Comparison of ENCODE assay signal across 2 cellular contexts in genomic region chr2:100006516-100006915, GRCh38.
TF ChIP-seq lines count a peak whose summit lies in the region.

No MANE protein-coding gene starts in this region.

TF ChIP-seq in IMR-90, 13 proteins besides CTCF, POLR2A, EP300 and RAD21 (continued from another document):
- no peak for TF ChIP-seq MAZ (IDR thresholded peaks at IDR 0.05; ENCODE audit: borderline replicate concordance, low read depth, low read length)
- no peak for TF ChIP-seq CEBPB (IDR thresholded peaks at IDR 0.05; ENCODE audit: low read depth, low read length)
- TF ChIP-seq FOS (IDR thresholded peaks at IDR 0.05; ENCODE audit: low read depth, low read length) = no peak
- TF ChIP-seq ELK1 (IDR thresholded peaks at IDR 0.05; ENCODE audit: borderline replicate concordance, low read depth, low read length) = no peak
- no peak for TF ChIP-seq NFE2L2 (IDR thresholded peaks at IDR 0.05; ENCODE audit: low read depth, low read length)
- TF ChIP-seq MXI1 (IDR thresholded peaks at IDR 0.05; ENCODE audit: borderline replicate concordance, low read depth, low read length) = no peak
- no peak for TF ChIP-seq CHD1 (IDR thresholded peaks at IDR 0.05; ENCODE audit: low read depth, low read length)
- TF ChIP-seq RCOR1 (IDR thresholded peaks at IDR 0.05; ENCODE audit: insufficient replicate concordance, low read length) = no peak
- no peak for TF ChIP-seq MAFK (IDR thresholded peaks at IDR 0.05; ENCODE audit: low read depth, low read length)

TF ChIP-seq in SK-N-SH, 30 proteins besides CTCF, POLR2A, EP300 and RAD21 (continued from another document):
- TF ChIP-seq MEF2A (IDR thresholded peaks at IDR 0.05; ENCODE audit: borderline replicate concordance, low read depth) = no peak
- no peak for TF ChIP-seq FOSL2 (IDR thresholded peaks at IDR 0.05; ENCODE audit: borderline replicate concordance, low read depth)
- TF ChIP-seq EZH2phosphoT487 (IDR thresholded peaks at IDR 0.05; ENCODE audit: borderline replicate concordance, low read depth) = no peak
- TF ChIP-seq, protein P1, sequence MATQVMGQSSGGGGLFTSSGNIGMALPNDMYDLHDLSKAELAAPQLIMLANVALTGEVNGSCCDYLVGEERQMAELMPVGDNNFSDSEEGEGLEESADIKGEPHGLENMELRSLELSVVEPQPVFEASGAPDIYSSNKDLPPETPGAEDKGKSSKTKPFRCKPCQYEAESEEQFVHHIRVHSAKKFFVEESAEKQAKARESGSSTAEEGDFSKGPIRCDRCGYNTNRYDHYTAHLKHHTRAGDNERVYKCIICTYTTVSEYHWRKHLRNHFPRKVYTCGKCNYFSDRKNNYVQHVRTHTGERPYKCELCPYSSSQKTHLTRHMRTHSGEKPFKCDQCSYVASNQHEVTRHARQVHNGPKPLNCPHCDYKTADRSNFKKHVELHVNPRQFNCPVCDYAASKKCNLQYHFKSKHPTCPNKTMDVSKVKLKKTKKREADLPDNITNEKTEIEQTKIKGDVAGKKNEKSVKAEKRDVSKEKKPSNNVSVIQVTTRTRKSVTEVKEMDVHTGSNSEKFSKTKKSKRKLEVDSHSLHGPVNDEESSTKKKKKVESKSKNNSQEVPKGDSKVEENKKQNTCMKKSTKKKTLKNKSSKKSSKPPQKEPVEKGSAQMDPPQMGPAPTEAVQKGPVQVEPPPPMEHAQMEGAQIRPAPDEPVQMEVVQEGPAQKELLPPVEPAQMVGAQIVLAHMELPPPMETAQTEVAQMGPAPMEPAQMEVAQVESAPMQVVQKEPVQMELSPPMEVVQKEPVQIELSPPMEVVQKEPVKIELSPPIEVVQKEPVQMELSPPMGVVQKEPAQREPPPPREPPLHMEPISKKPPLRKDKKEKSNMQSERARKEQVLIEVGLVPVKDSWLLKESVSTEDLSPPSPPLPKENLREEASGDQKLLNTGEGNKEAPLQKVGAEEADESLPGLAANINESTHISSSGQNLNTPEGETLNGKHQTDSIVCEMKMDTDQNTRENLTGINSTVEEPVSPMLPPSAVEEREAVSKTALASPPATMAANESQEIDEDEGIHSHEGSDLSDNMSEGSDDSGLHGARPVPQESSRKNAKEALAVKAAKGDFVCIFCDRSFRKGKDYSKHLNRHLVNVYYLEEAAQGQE (IDR thresholded peaks at IDR 0.05; ENCODE audit: low read depth, low read length) = no peak
- TF ChIP-seq GATA2 (CRISPR knock-in tag; IDR thresholded peaks at IDR 0.05) = no peak
- no peak for TF ChIP-seq NRF1 (IDR thresholded peaks at IDR 0.05; ENCODE audit: low read depth, low read length)
- no peak for TF ChIP-seq NFIC (IDR thresholded peaks at IDR 0.05; ENCODE audit: borderline replicate concordance)
- TF ChIP-seq ELF1 (IDR thresholded peaks at IDR 0.05) = no peak
- no peak for TF ChIP-seq FOXM1 (IDR thresholded peaks at IDR 0.05; ENCODE audit: low read depth)
- TF ChIP-seq, protein P2, sequence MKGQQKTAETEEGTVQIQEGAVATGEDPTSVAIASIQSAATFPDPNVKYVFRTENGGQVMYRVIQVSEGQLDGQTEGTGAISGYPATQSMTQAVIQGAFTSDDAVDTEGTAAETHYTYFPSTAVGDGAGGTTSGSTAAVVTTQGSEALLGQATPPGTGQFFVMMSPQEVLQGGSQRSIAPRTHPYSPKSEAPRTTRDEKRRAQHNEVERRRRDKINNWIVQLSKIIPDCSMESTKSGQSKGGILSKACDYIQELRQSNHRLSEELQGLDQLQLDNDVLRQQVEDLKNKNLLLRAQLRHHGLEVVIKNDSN (IDR thresholded peaks at IDR 0.05; ENCODE audit: borderline replicate concordance, low read depth) = no peak
- TF ChIP-seq POLR2AphosphoS5 (IDR thresholded peaks at IDR 0.05; ENCODE audit: low read depth, low read length) = no peak
